1 cellular context compared by ENCODE assay signal in genomic region chr6:75492769-75493168, GRCh38.
TF ChIP-seq lines count a peak whose summit lies in the region.

No MANE protein-coding gene starts in this region.

TF ChIP-seq in GM12878, 131 proteins besides CTCF, POLR2A, EP300 and RAD21 (continued from another document):
- TF ChIP-seq SKIL (IDR thresholded peaks at IDR 0.05; ENCODE audit: low read depth, poor library complexity, severe bottlenecking) (peak; percentile 33), ZNF592 (IDR thresholded peaks at IDR 0.05) (no peak), ATF7 (IDR thresholded peaks at IDR 0.05; ENCODE audit: low read depth) (0 out of 2 replicates have a peak, but pooled peaks have one; percentile 42), HDAC6 (IDR thresholded peaks at IDR 0.05; ENCODE audit: unreplicated experiment) (no peak), KDM1A (IDR thresholded peaks at IDR 0.05; ENCODE audit: borderline replicate concordance) (no peak), GATAD2B (conservative IDR thresholded peaks at IDR 0.05; ENCODE audit: low read depth) (no peak), SMARCA5 (IDR thresholded peaks at IDR 0.05) (peak; percentile 87), ATF2 (IDR thresholded peaks at IDR 0.05; ENCODE audit: low read length) (peak; percentile 57), E4F1 (IDR thresholded peaks at IDR 0.05; ENCODE audit: borderline replicate concordance, partially characterized antibody) (no peak), RELB (IDR thresholded peaks at IDR 0.05; ENCODE audit: low read depth) (peak; percentile 88), E2F8 (IDR thresholded peaks at IDR 0.05; ENCODE audit: low read depth, partially characterized antibody) (no peak)
TF ChIP-seq in GM12878: peak in this region for 8.
